Comparison of ENCODE assay signal across 7 cellular contexts in the genomic region with DNA sequence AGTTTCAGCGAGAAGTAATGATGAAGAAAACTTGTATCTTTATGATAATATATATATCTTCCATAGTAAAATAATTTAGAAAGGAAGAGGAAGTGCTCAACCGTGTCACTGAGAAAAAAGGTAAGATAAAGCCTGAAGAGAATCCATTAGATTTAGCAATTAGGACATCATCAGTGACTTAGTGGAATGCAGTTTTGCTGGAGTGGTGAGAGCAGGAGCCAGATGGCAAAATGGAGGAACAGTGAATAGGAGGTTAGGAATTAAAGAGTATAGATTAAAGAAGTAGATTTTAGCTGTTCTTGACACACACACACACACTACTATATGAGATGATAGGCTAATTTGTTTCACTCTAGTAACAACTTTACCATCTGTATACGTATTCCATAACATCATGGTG.
"Had no signal": no experiment of that assay in that cellular context is flagged by ENCODE, and none has a peak within 500 bp of the region (broad histone marks: within the 10 kb centered on the region; RNA-seq: fewer than 3 reads in every experiment).

No MANE protein-coding gene starts in this region.

- H3K4me3 Mint-ChIP-seq: GM23338, H9, IgD-negative memory B cell had no signal

- FAIRE-seq: H1, H54, HepG2 had no signal

- H3K27ac Mint-ChIP-seq: GM23338, H9, IgD-negative memory B cell had no signal

- H3K27me3 Mint-ChIP-seq: IgD-negative memory B cell had no signal

- DNase-seq: H9, HCEC 1CT had no signal

- H2AFZ ChIP-seq: GM23338 had no signal

- H3K4me3 ChIP-seq: GM23338 had no signal

- H3K4me2 ChIP-seq: GM23338 had no signal

- ATAC-seq: GM23338, HepG2 had no signal
